Comparison of ENCODE assay signal across 15 cellular contexts in genomic region chr1:189206617-189207016, GRCh38.
DNase-seq lines count a peak whose midpoint lies in the region; ATAC-seq and TF ChIP-seq lines count a peak whose summit lies in the region.
"Had no signal": no experiment of that assay in that cellular context is flagged by ENCODE, and none has a peak within 500 bp of the region (broad histone marks: within the 10 kb centered on the region; RNA-seq: fewer than 3 reads in every experiment).

No MANE protein-coding gene starts in this region.

- no peak overlapping the region for H3K4me2 ChIP-seq in fibroblast of lung (ENCODE audit: extremely low read depth, insufficient read depth, low read length)
- H3K4me2 ChIP-seq: BLaER1 treated with 17β-estradiol and CSF1 and Interleukin-3, amounts not matched to agents 10 nM and 100 nM had no signal

- no peak overlapping the region for H3K27ac ChIP-seq in fibroblast of lung (ENCODE audit: insufficient read depth, low read length)
- H3K27ac ChIP-seq: BLaER1 treated with 17β-estradiol and CSF1 and Interleukin-3, amounts not matched to agents 10 nM and 100 nM had no signal

- H3K9me3 Mint-ChIP-seq in activated T-helper 17 cell treated with anti-CD3 and anti-CD28 coated beads, Interleukin-2, amount 50 U/mL, for 72 hours: peaks cover 10% of the 10 kb centered on the region

- H3K79me2 ChIP-seq in fibroblast of lung (ENCODE audit: control insufficient read depth, insufficient read depth, low read length): no peaks in the 10 kb centered on the region

- no peak for ATAC-seq in activated T-helper 17 cell treated with anti-CD3 and anti-CD28 coated beads, Interleukin-2, amount 50 U/mL, for 72 hours (replicated peaks)
- ATAC-seq: CD8-positive, alpha-beta T cell; HepG2 had no signal

- H2AFZ ChIP-seq in fibroblast of lung (ENCODE audit: low read length): no peak overlapping the region

- no peaks in the 10 kb centered on the region for H3K4me1 Mint-ChIP-seq in activated T-helper 17 cell treated with anti-CD3 and anti-CD28 coated beads, Interleukin-2, amount 50 U/mL, for 72 hours
- H3K4me1 Mint-ChIP-seq: B cell, H9 had no signal

- no peaks in the 10 kb centered on the region for H3K9me3 ChIP-seq in adipocyte (ENCODE audit: control insufficient read depth, low read length)
- no peaks in the 10 kb centered on the region for H3K9me3 ChIP-seq in fibroblast of lung (ENCODE audit: control insufficient read depth, insufficient read depth, low read depth, low read length)
- H3K9me3 ChIP-seq: BLaER1 treated with 17β-estradiol and CSF1 and Interleukin-3, amounts not matched to agents 10 nM and 100 nM had no signal

- no peak overlapping the region for H3K27ac Mint-ChIP-seq in activated T-helper 17 cell treated with anti-CD3 and anti-CD28 coated beads, Interleukin-2, amount 50 U/mL, for 72 hours
- H3K27ac Mint-ChIP-seq: B cell; CD8-positive, alpha-beta T cell; H9 had no signal

- H3K27me3 ChIP-seq in adipocyte (replicated peaks; ENCODE audit: control insufficient read depth, insufficient read depth, low read length): no peaks in the 10 kb centered on the region
- H3K27me3 ChIP-seq in fibroblast of lung (ENCODE audit: control insufficient read depth, insufficient read depth, low read length): no peaks in the 10 kb centered on the region
- H3K27me3 ChIP-seq: BLaER1 treated with 17β-estradiol and CSF1 and Interleukin-3, amounts not matched to agents 10 nM and 100 nM had no signal

- H3K36me3 ChIP-seq in adipocyte (ENCODE audit: control insufficient read depth, insufficient read depth, low read length, severe bottlenecking) (no peaks in the 10 kb centered on the region), fibroblast of lung (ENCODE audit: control insufficient read depth, insufficient read depth, low read length) (no peaks in the 10 kb centered on the region)
- H3K36me3 ChIP-seq: BLaER1 treated with 17β-estradiol and CSF1 and Interleukin-3, amounts not matched to agents 10 nM and 100 nM had no signal

- H3K4me3 Mint-ChIP-seq in activated T-helper 17 cell treated with anti-CD3 and anti-CD28 coated beads, Interleukin-2, amount 50 U/mL, for 72 hours: no peak overlapping the region
- H3K4me3 Mint-ChIP-seq: B cell; CD8-positive, alpha-beta T cell; H9 had no signal

- TF ChIP-seq CTCF in fibroblast of lung (conservative IDR thresholded peaks at IDR 0.05 in 1 of 2, IDR thresholded peaks at IDR 0.05 in 1 of 2; ENCODE audit: low read depth in 1 of 2, low read length in 2 of 2): no peak

- no peaks in the 10 kb centered on the region for H4K20me1 ChIP-seq in fibroblast of lung (ENCODE audit: control insufficient read depth, extremely low read depth, insufficient read depth, low read length)
- H4K20me1 ChIP-seq: BLaER1 treated with 17β-estradiol and CSF1 and Interleukin-3, amounts not matched to agents 10 nM and 100 nM had no signal

- no peaks in the 10 kb centered on the region for H3K36me3 Mint-ChIP-seq in activated T-helper 17 cell treated with anti-CD3 and anti-CD28 coated beads, Interleukin-2, amount 50 U/mL, for 72 hours (ENCODE audit: low read depth)
- H3K36me3 Mint-ChIP-seq: CD8-positive, alpha-beta T cell had no signal

- no peaks in the 10 kb centered on the region for H3K27me3 Mint-ChIP-seq in activated T-helper 17 cell treated with anti-CD3 and anti-CD28 coated beads, Interleukin-2, amount 50 U/mL, for 72 hours
- H3K27me3 Mint-ChIP-seq: B cell had no signal

- no peak overlapping the region for H3K9ac ChIP-seq in adipocyte (ENCODE audit: low read length)
- H3K9ac ChIP-seq in fibroblast of lung (ENCODE audit: insufficient read depth, low read length): no peak overlapping the region
- H3K9ac ChIP-seq: BLaER1 treated with 17β-estradiol and CSF1 and Interleukin-3, amounts not matched to agents 10 nM and 100 nM had no signal

- H3K4me1 ChIP-seq in adipocyte (ENCODE audit: control insufficient read depth, insufficient read depth, low read length): no peaks in the 10 kb centered on the region
- no peaks in the 10 kb centered on the region for H3K4me1 ChIP-seq in fibroblast of lung (ENCODE audit: control insufficient read depth, extremely low read depth, insufficient read depth, low read length)

- DNase-seq in HCEC 1CT (peak; percentile 18), adipocyte (ENCODE audit: low read depth) (peak; percentile 20), fibroblast of lung (ENCODE audit: low read depth in 2 of 2) (peak; percentile 3), NCI-H2107 (lab: John Stamatoyannopoulos, UW) (no peak), foreskin melanocyte (no peak)
- DNase-seq in activated CD4-positive, CD25-positive, alpha-beta regulatory T cell treated with anti-CD3 and anti-CD28 coated beads, Interleukin-2, amount 50 U/mL, for 72 hours: no peak
- DNase-seq: 8988T; Calu3; CD8-positive, alpha-beta T cell; DMS79 treated with DMSO at 0.1 percent for 48 hours; H9 had no signal

- H3K4me3 ChIP-seq in adipocyte (ENCODE audit: low read length) (no peak overlapping the region), fibroblast of lung (replicated peaks in 1 of 4; ENCODE audit: control extremely low read depth in 1 of 4, insufficient read depth in 1 of 4, low read depth in 3 of 4, low read length in 4 of 4) (no peak overlapping the region)
- H3K4me3 ChIP-seq: BLaER1 treated with 17β-estradiol and CSF1 and Interleukin-3, amounts not matched to agents 10 nM and 100 nM had no signal

Comparison
In these comparisons a context has a peak if more than half of its experiments do, and no peak if none do; other contexts are left out.
1. DNase-seq: peak in HCEC 1CT (single experiment), adipocyte (single experiment) and fibroblast of lung (2 of 2); none in activated CD4-positive, CD25-positive, alpha-beta regulatory T cell treated with anti-CD3 and anti-CD28 coated beads, Interleukin-2, amount 50 U/mL, for 72 hours (single experiment), NCI-H2107 (single experiment) and foreskin melanocyte (single experiment).